In genomic region chr12:4978737-4979136, GRCh38 we compare ENCODE assay signal across 20 cellular contexts.
DNase-seq lines count a peak whose midpoint lies in the region; ATAC-seq and TF ChIP-seq lines count a peak whose summit lies in the region.
"Had no signal": no experiment of that assay in that cellular context is flagged by ENCODE, and none has a peak within 500 bp of the region (broad histone marks: within the 10 kb centered on the region; RNA-seq: fewer than 3 reads in every experiment).

No MANE protein-coding gene starts in this region.

- ATAC-seq in GM18907 (IDR thresholded peaks at IDR 0.05; ENCODE audit: unreplicated experiment) = no peak
- ATAC-seq: CD8-positive, alpha-beta T cell; foreskin keratinocyte; HepG2 had no signal

- CTCF ChIA-PET in OCI-LY7 (lab: Charles Lee; ENCODE audit: unreplicated experiment) = interaction anchor here (0.6 kb wide), 1 partner anchor 56 kb away, joined by 4 read pairs; no protein-coding TSS in a partner anchor

- H3K36me3 ChIP-seq in neural progenitor cell (no peaks in the 10 kb centered on the region), OCI-LY7 (ENCODE audit: insufficient read depth, low read length) (no peaks in the 10 kb centered on the region)
- H3K36me3 ChIP-seq: ascending aorta had no signal

- no peaks in the 10 kb centered on the region for H3K9me3 ChIP-seq in neural progenitor cell (ENCODE audit: low read depth)
- H3K9me3 ChIP-seq in OCI-LY7 (ENCODE audit: low read length) = no peaks in the 10 kb centered on the region
- H3K9me3 ChIP-seq: ascending aorta had no signal

- no peaks in the 10 kb centered on the region for H3F3A ChIP-seq in neural progenitor cell (ENCODE audit: low read depth)

- TF ChIP-seq CTCF in neural progenitor cell (IDR thresholded peaks at IDR 0.05) = no peak
- TF ChIP-seq CTCF in OCI-LY7 (conservative IDR thresholded peaks at IDR 0.05; ENCODE audit: low read length) = no peak

- H4K20me1 ChIP-seq in neural progenitor cell (ENCODE audit: low read depth) = no peaks in the 10 kb centered on the region
- no peaks in the 10 kb centered on the region for H4K20me1 ChIP-seq in OCI-LY7 (ENCODE audit: insufficient read depth, low read length)

- POLR2A ChIA-PET in OCI-LY7 (lab: Charles Lee) = no interaction called here

- peak; percentile 2 for DNase-seq in NCI-H2171 treated with DMSO at 0.1 percent for 48 hours (lab: John Stamatoyannopoulos, UW)
- no peak for DNase-seq in NCI-H2171 (lab: John Stamatoyannopoulos, UW)
- peak; percentile 82 for DNase-seq in NCI-H1092 treated with DMSO at 0.1 percent for 48 hours (lab: John Stamatoyannopoulos, UW)
- DNase-seq in RPMI7951 (ENCODE audit: low read depth) = peak; percentile 33
- no peak for DNase-seq in neural progenitor cell (ENCODE audit: low spot score)
- no peak for DNase-seq in OCI-LY7 (ENCODE audit: low spot score)
- no peak for DNase-seq in GM19240 (ENCODE audit: insufficient read length, low spot score)
- DNase-seq: ACHN; activated CD4-positive, alpha-beta T cell treated with anti-CD3 and anti-CD28 coated beads, Interleukin-2, amount 50 U/mL, for 4 hours; activated naive CD4-positive, alpha-beta T cell treated with anti-CD3 and anti-CD28 coated beads for 36 hours; activated T-cell treated with anti-CD3 and anti-CD28 coated beads, Interleukin-2, amount 50 U/mL, for 1 hour; CD8-positive, alpha-beta T cell; cortex of kidney; foreskin keratinocyte; midbrain; MM.1S; OCI-M1 had no signal

- H2AFZ ChIP-seq in neural progenitor cell (replicated peaks) (peak overlapping the region; percentile 42), OCI-LY7 (ENCODE audit: low read length) (no peak overlapping the region)

- peaks cover 5% of the 10 kb centered on the region for H3K27me3 ChIP-seq in neural progenitor cell
- H3K27me3 ChIP-seq: ascending aorta, foreskin keratinocyte had no signal

- H3K9ac ChIP-seq in neural progenitor cell = no peak overlapping the region

- H3K4me1 Mint-ChIP-seq in neural progenitor cell = no peaks in the 10 kb centered on the region

- H3K4me2 ChIP-seq in neural progenitor cell (no peak overlapping the region), OCI-LY7 (ENCODE audit: low read length) (no peak overlapping the region)

- no peaks in the 10 kb centered on the region for H3K36me3 Mint-ChIP-seq in neural progenitor cell
- H3K36me3 Mint-ChIP-seq: CD8-positive, alpha-beta T cell had no signal

- H3K27me3 Mint-ChIP-seq in neural progenitor cell (ENCODE audit: insufficient read depth, low read depth) = no peaks in the 10 kb centered on the region

- H3K27ac Mint-ChIP-seq in neural progenitor cell = no peak overlapping the region
- H3K27ac Mint-ChIP-seq: activated naive CD4-positive, alpha-beta T cell treated with anti-CD3 and anti-CD28 coated beads for 36 hours; CD8-positive, alpha-beta T cell had no signal

- H3K79me2 ChIP-seq in neural progenitor cell (ENCODE audit: low read depth) = no peaks in the 10 kb centered on the region
- H3K79me2 ChIP-seq in OCI-LY7 (ENCODE audit: insufficient read depth, low read depth, low read length) = no peaks in the 10 kb centered on the region

- H3K27ac ChIP-seq in neural progenitor cell (no peak overlapping the region), OCI-LY7 (ENCODE audit: low read depth, low read length, poor library complexity, severe bottlenecking) (no peak overlapping the region)
- H3K27ac ChIP-seq: ascending aorta, foreskin keratinocyte had no signal

- H3K4me1 ChIP-seq in neural progenitor cell (peaks cover 5% of the 10 kb centered on the region), OCI-LY7 (ENCODE audit: insufficient read depth, low read length, poor library complexity, severe bottlenecking) (no peaks in the 10 kb centered on the region)
- H3K4me1 ChIP-seq: ascending aorta, foreskin keratinocyte had no signal

- BruUV-seq in OCI-LY7 (replicated peaks; lab: Mats Ljungman, UMichigan) = no TSS peak

- intact Hi-C loops in OCI-LY7 (cut with micrococcal nuclease; ENCODE audit: unreplicated experiment) = no loop called here

- no peak overlapping the region for H3K4me3 Mint-ChIP-seq in neural progenitor cell
- H3K4me3 Mint-ChIP-seq: activated naive CD4-positive, alpha-beta T cell treated with anti-CD3 and anti-CD28 coated beads for 36 hours; CD8-positive, alpha-beta T cell had no signal

- H3K4me3 ChIP-seq in neural progenitor cell = no peak overlapping the region
- H3K4me3 ChIP-seq in OCI-LY7 (ENCODE audit: low read depth, low read length, poor library complexity, severe bottlenecking) = no peak overlapping the region
- H3K4me3 ChIP-seq: ascending aorta had no signal

- H3K9me3 Mint-ChIP-seq in neural progenitor cell = no peaks in the 10 kb centered on the region
- H3K9me3 Mint-ChIP-seq: activated naive CD4-positive, alpha-beta T cell treated with anti-CD3 and anti-CD28 coated beads for 36 hours; CD8-positive, alpha-beta T cell had no signal

- H3K9me2 ChIP-seq in OCI-LY7 (ENCODE audit: insufficient read depth, low read length) = no peaks in the 10 kb centered on the region

Comparison
In these comparisons a context has a peak if more than half of its experiments do, and no peak if none do; other contexts are left out.
1. DNase-seq: peak in NCI-H2171 treated with DMSO at 0.1 percent for 48 hours (single experiment), NCI-H1092 treated with DMSO at 0.1 percent for 48 hours (single experiment) and RPMI7951 (single experiment); none in NCI-H2171 (single experiment), neural progenitor cell (single experiment), OCI-LY7 (single experiment) and GM19240 (single experiment).